ENCODE assay signal across 14 cellular contexts in genomic region chr6:110699780-110700179, GRCh38.
"Had no signal": no experiment of that assay in that cellular context is flagged by ENCODE, and none has a peak within 500 bp of the region (broad histone marks: within the 10 kb centered on the region; RNA-seq: fewer than 3 reads in every experiment).

No MANE protein-coding gene starts in this region.

- H3K9me3 ChIP-seq: ascending aorta, gastrocnemius medialis had no signal

- H3K36me3 ChIP-seq: ascending aorta, cardiac muscle cell, gastrocnemius medialis, heart right ventricle had no signal

- FAIRE-seq: endothelial cell of umbilical vein had no signal

- H3K4me3 ChIP-seq: ascending aorta, cardiac muscle cell, gastrocnemius medialis, heart right ventricle had no signal

- H3K27me3 ChIP-seq: ascending aorta, cardiac muscle cell, gastrocnemius medialis, heart right ventricle had no signal

- ATAC-seq: activated naive CD8-positive, alpha-beta T cell treated with anti-CD3 and anti-CD28 coated beads, Interleukin-2, amount 50 U/mL, for 24 hours; gastrocnemius medialis; heart right ventricle; left lobe of liver had no signal

- H3K4me1 ChIP-seq: ascending aorta had no signal

- DNase-seq: activated B cell treated with CpG ODN at 0.5 μM for 24 hours; activated CD4-positive, alpha-beta T cell treated with anti-CD3 and anti-CD28 coated beads, Interleukin-2, amount 10 ng/mL, durations not matched to agents 7 days and 5 days; activated CD8-positive, alpha-beta memory T cell treated with anti-CD3 and anti-CD28 coated beads for 24 hours; activated naive CD4-positive, alpha-beta T cell treated with Interleukin-2 at 50 U/mL for 16 hours; activated naive CD8-positive, alpha-beta T cell treated with anti-CD3 and anti-CD28 coated beads, Interleukin-2, amount 50 U/mL, for 24 hours; gastrocnemius medialis; heart right ventricle; islet precursor cell; stimulated activated CD4-positive, alpha-beta T cell treated with anti-CD3 and anti-CD28 coated beads, Interleukin-2, amount 100 ng/mL, for 24 hours; stimulated activated naive CD4-positive, alpha-beta T cell had no signal

- H3K27ac ChIP-seq: ascending aorta, cardiac muscle cell, heart right ventricle had no signal
